8 cellular contexts compared by ENCODE assay signal in the genomic region with DNA sequence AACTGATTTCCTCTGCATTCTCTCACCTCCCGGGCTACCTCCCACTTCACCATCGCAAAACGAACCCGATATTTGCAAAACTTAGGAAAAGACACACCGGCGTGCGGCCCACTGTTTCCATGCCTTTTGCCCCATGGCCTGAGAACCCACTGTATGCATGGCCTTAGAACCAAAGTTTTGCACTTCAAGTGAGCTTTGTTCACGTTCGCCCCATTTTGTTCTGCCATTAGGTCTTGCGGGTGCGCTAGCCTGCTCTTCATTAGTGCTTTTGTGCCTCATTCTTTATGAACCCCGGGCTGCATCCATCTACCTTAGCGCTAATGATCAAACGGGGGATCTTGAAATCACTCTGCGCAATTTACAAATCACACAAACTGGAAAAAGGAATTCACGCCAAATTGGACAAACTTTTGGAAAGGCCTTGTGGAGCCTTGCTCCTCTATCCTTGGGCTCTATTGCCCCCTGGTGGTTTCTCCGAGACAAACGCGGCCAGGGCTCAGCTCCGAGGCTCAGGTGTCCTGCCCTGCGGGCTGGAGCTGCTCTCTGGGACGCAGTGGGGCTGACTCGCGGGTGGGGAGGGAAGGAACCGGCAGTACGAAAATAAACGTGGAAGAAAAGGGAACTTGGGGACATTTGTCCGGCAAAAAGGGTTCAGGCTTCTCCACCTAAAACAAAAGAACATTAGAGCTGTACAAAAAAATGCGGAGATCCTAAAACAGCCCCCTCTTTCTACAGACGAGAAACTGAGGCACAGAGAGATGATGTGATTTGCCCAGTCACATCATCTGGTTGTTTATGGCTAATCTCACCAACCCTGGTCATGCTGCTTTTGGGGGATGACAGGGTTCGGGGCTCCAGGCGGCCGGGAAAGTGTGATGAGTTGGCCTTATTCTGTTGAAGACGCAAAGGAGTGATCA.
DNase-seq lines count a peak whose midpoint lies in the region; ATAC-seq and TF ChIP-seq lines count a peak whose summit lies in the region.

No MANE protein-coding gene starts in this region.

- peak overlapping the region; percentile 100 for H4K8ac ChIP-seq in trophoblast cell (ENCODE audit: low read depth, low read length)

- peaks cover 12 to 15% (median 13%) of the 10 kb centered on the region in 3 donors for H3K4me1 Mint-ChIP-seq in CD8-positive, alpha-beta memory T cell

- H2AK5ac ChIP-seq in trophoblast cell (ENCODE audit: low read length) = peak overlapping the region; percentile 98

- H3K27me3 Mint-ChIP-seq in CD8-positive, alpha-beta memory T cell = peaks cover 54 to 67% of the 10 kb centered on the region in 2 donors

- H3K27ac ChIP-seq in CD8-positive, alpha-beta memory T cell (ENCODE audit: low read depth, low read length) = no peak overlapping the region
- H3K27ac ChIP-seq in SJSA1 = no peak overlapping the region
- H3K27ac ChIP-seq in heart left ventricle = peak overlapping the region in 9 of 12 donors; percentile 20 to 87 (median 73)
- H3K27ac ChIP-seq in trophoblast cell (ENCODE audit: low read depth, low read length) = peak overlapping the region; percentile 100

- peaks cover 10% of the 10 kb centered on the region for H3K79me2 ChIP-seq in Loucy (ENCODE audit: insufficient read depth, low read length)
- peaks cover 22% of the 10 kb centered on the region for H3K79me2 ChIP-seq in trophoblast cell (ENCODE audit: control insufficient read depth, insufficient read depth, low read length, poor library complexity)

- H4K20me1 ChIP-seq in Loucy (ENCODE audit: insufficient read depth, low read length, poor library complexity, severe bottlenecking) = peaks cover 6% of the 10 kb centered on the region

- peak overlapping the region in 6 of 7 donors; percentile 27 to 73 (median 61) for H3K4me3 Mint-ChIP-seq in CD8-positive, alpha-beta memory T cell

- TF ChIP-seq POLR2A in heart left ventricle (IDR thresholded peaks at IDR 0.05) = no peak

- H3K23ac ChIP-seq in trophoblast cell (ENCODE audit: low read length) = no peak overlapping the region

- H3K4me3 ChIP-seq in CD8-positive, alpha-beta memory T cell (ENCODE audit: low read length) = no peak overlapping the region
- H3K4me3 ChIP-seq in Loucy (ENCODE audit: low read length, poor library complexity, severe bottlenecking) (peak overlapping the region; percentile 41), SJSA1 (no peak overlapping the region), heart left ventricle (peak overlapping the region in 6 of 12 donors; percentile 3 to 45 (median 14)), trophoblast cell (ENCODE audit: low read depth, low read length) (no peak overlapping the region)

- no peaks in the 10 kb centered on the region for H3K36me3 ChIP-seq in CD8-positive, alpha-beta memory T cell (ENCODE audit: insufficient read depth, low read length)
- no peaks in the 10 kb centered on the region for H3K36me3 ChIP-seq in Loucy (ENCODE audit: insufficient read depth, low read length)
- no peaks in the 10 kb centered on the region for H3K36me3 ChIP-seq in SJSA1
- H3K36me3 ChIP-seq in heart left ventricle = no peaks in the 10 kb centered on the region
- no peaks in the 10 kb centered on the region for H3K36me3 ChIP-seq in trophoblast cell (ENCODE audit: control insufficient read depth in 1 of 2, insufficient read depth in 2 of 2, low read length in 2 of 2)

- H3K18ac ChIP-seq in trophoblast cell (ENCODE audit: low read length) = peak overlapping the region; percentile 99

- peak overlapping the region; percentile 100 for H2BK120ac ChIP-seq in trophoblast cell (ENCODE audit: insufficient read depth, low read length, poor library complexity)

- ATAC-seq in GM21360 (IDR thresholded peaks at IDR 0.05; ENCODE audit: unreplicated experiment) (peak; percentile 58), heart left ventricle (peak; percentile 71 to 80 (median 79)), GM18858 (IDR thresholded peaks at IDR 0.05; ENCODE audit: unreplicated experiment) (no peak)

- peak overlapping the region; percentile 64 for H2AFZ ChIP-seq in Loucy (ENCODE audit: low read length)
- H2AFZ ChIP-seq in trophoblast cell (ENCODE audit: insufficient read depth, low read length, poor library complexity) = peak overlapping the region; percentile 68

- WGBS in heart left ventricle, 4 donors = 38 to 46% (median 40%) methylated on average over 34 of the region's 34 CpGs
- no CpG with 5 or more reads among the region's 34 CpGs for WGBS in trophoblast cell (ENCODE audit: extremely low coverage, insufficient coverage, insufficient read length)

- H4K91ac ChIP-seq in trophoblast cell (ENCODE audit: low read depth, low read length) = peak overlapping the region; percentile 100

- H3K9me3 Mint-ChIP-seq in CD8-positive, alpha-beta memory T cell = peaks cover 6 to 30% (median 16%) of the 10 kb centered on the region in 5 donors

- no peaks in the 10 kb centered on the region for H3K36me3 Mint-ChIP-seq in CD8-positive, alpha-beta memory T cell

- no peaks in the 10 kb centered on the region for H3K9me3 ChIP-seq in CD8-positive, alpha-beta memory T cell (ENCODE audit: low read length)
- H3K9me3 ChIP-seq in Loucy (ENCODE audit: insufficient read depth, low read depth, low read length) = no peaks in the 10 kb centered on the region
- H3K9me3 ChIP-seq in SJSA1 (replicated peaks) = no peaks in the 10 kb centered on the region
- no peaks in the 10 kb centered on the region for H3K9me3 ChIP-seq in heart left ventricle
- H3K9me3 ChIP-seq in trophoblast cell (ENCODE audit: insufficient read depth, low read depth, low read length) = no peaks in the 10 kb centered on the region

- peak overlapping the region; percentile 97 for H3K14ac ChIP-seq in trophoblast cell (ENCODE audit: low read length)

- POLR2A ChIA-PET in CD8-positive, alpha-beta memory T cell (lab: Charles Lee) = no interaction called here

- H3K4me2 ChIP-seq in Loucy (ENCODE audit: low read depth, low read length, poor library complexity, severe bottlenecking) (peak overlapping the region; percentile 65), trophoblast cell (ENCODE audit: low read length) (peak overlapping the region; percentile 42)

- peaks cover 62% of the 10 kb centered on the region for H3K79me1 ChIP-seq in trophoblast cell (ENCODE audit: low read length)

- H3K4me1 ChIP-seq in CD8-positive, alpha-beta memory T cell (ENCODE audit: insufficient read depth, low read length) = peaks cover 16% of the 10 kb centered on the region
- H3K4me1 ChIP-seq in Loucy (ENCODE audit: insufficient read depth, low read length, poor library complexity, severe bottlenecking) (peaks cover 6% of the 10 kb centered on the region), SJSA1 (replicated peaks) (peaks cover 53% of the 10 kb centered on the region), heart left ventricle (peaks cover 0 to 63% (median 32%) of the 10 kb centered on the region in 12 donors), trophoblast cell (ENCODE audit: control insufficient read depth in 1 of 2, insufficient read depth in 2 of 2, low read length in 2 of 2) (peaks cover 26 to 45% of the 10 kb centered on the region in 2 experiments)

- intact Hi-C loops in heart left ventricle (cut with DNase I) = loop anchor here (1.0 to 10.0 kb wide), 15 partner anchors 217 to 1313 kb away; partner anchors contain the start of gene HOXA9 (in 1 of the 10)

- peak overlapping the region; percentile 82 for H4K12ac ChIP-seq in trophoblast cell (ENCODE audit: low read depth, low read length)

- no peaks in the 10 kb centered on the region for H3K9me2 ChIP-seq in Loucy (replicated peaks; ENCODE audit: low read depth, low read length)

- peak overlapping the region; percentile 81 for H2BK12ac ChIP-seq in trophoblast cell (ENCODE audit: low read length)

- peaks cover 54% of the 10 kb centered on the region for H3K27me3 ChIP-seq in CD8-positive, alpha-beta memory T cell (ENCODE audit: insufficient read depth, low read length, poor library complexity, severe bottlenecking)
- H3K27me3 ChIP-seq in Loucy (ENCODE audit: insufficient read depth, low read length, poor library complexity, severe bottlenecking) = no peaks in the 10 kb centered on the region
- no peaks in the 10 kb centered on the region for H3K27me3 ChIP-seq in SJSA1 (replicated peaks)
- H3K27me3 ChIP-seq in heart left ventricle = peaks cover 13 to 70% (median 49%) of the 10 kb centered on the region in 9 donors
- H3K27me3 ChIP-seq in trophoblast cell (ENCODE audit: insufficient read depth, low read length) = no peaks in the 10 kb centered on the region

- DNase-seq in CD8-positive, alpha-beta memory T cell = peak in 3 of 5 donors; percentile 23 to 62 (median 60)
- DNase-seq in SJSA1 (ENCODE audit: low read depth in 1 of 2, low spot score in 2 of 2) (peak; percentile 72 to 83), heart left ventricle (peak; percentile 77 to 87 (median 81)), trophoblast cell (peak; percentile 90 to 97)
- DNase-seq in activated naive CD8-positive, alpha-beta T cell treated with anti-CD3 and anti-CD28 coated beads, Interleukin-2, amount 50 U/mL, for 16 hours (ENCODE audit: low read depth, low spot score) = peak; percentile 10

- CTCF ChIA-PET in CD8-positive, alpha-beta memory T cell (lab: Charles Lee) = no interaction called here

- H3K27ac Mint-ChIP-seq in CD8-positive, alpha-beta memory T cell = peak overlapping the region in 4 of 8 donors; percentile 75 to 90 (median 76)

- peaks cover 6% of the 10 kb centered on the region; the same call in 1 of the 2 replicates for H3F3A ChIP-seq in Loucy (ENCODE audit: low read depth)

- peak; percentile 94 for TF ChIP-seq CTCF in Loucy (conservative IDR thresholded peaks at IDR 0.05; ENCODE audit: low read length)
- peak; percentile 73 to 86 (median 82) for TF ChIP-seq CTCF in heart left ventricle (IDR thresholded peaks at IDR 0.05)

- H3K9ac ChIP-seq in Loucy (ENCODE audit: low read depth, low read length, poor library complexity, severe bottlenecking) (no peak overlapping the region), trophoblast cell (ENCODE audit: low read length) (peak overlapping the region; percentile 60)

- peak overlapping the region; percentile 94 for H3K4ac ChIP-seq in trophoblast cell (ENCODE audit: low read depth, low read length)

- H2BK5ac ChIP-seq in trophoblast cell (ENCODE audit: low read depth, low read length, poor library complexity) = peak overlapping the region; percentile 100

Comparison
In these comparisons a context has a peak if more than half of its experiments do, and no peak if none do; other contexts are left out.
1. DNase-seq: peak in every context shown above with its lines; median percentile 94 in trophoblast cell; 81 in heart left ventricle; 78 in SJSA1; 60 in CD8-positive, alpha-beta memory T cell; 10 in activated naive CD8-positive, alpha-beta T cell treated with anti-CD3 and anti-CD28 coated beads, Interleukin-2, amount 50 U/mL, for 16 hours.
2. H3K27ac ChIP-seq: peak in heart left ventricle (9 of 12) and trophoblast cell (single experiment); none in CD8-positive, alpha-beta memory T cell (single experiment) and SJSA1 (single experiment).